ENCODE assay signal across 26 cellular contexts in the genomic region with DNA sequence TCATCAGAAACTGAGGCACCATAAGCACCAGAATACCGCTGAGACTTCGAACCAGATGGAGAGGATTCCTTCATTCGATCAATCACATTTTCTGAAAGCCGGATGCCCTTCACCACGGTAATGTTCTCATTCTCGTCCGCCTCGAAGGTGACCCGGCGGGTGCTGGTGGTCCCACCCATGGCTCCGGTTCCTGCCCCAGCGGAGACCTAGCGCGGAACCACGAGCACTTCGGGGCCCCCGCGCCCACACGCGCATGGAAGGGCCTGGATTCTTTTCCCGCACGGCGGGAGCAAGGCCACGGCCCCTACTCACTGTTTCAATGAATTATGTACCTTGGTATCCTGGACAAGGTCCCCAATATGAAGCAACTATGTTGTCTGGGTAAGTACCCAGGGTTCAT.
"Had no signal": no experiment of that assay in that cellular context is flagged by ENCODE, and none has a peak within 500 bp of the region (broad histone marks: within the 10 kb centered on the region; RNA-seq: fewer than 3 reads in every experiment).

No MANE protein-coding gene starts in this region.

- H3K9me3 Mint-ChIP-seq: dendritic cell treated with granulocyte-macrophage colony-stimulating factor and Interleukin-4, amounts not matched to agents 40 ng/mL and 50 ng/mL, for 4 days; effector memory CD8-positive, alpha-beta T cell; endodermal cell; immature natural killer cell; mesothelial cell of epicardium; naive B cell had no signal

- ATAC-seq: effector memory CD8-positive, alpha-beta T cell; foreskin keratinocyte; gastroesophageal sphincter; heart left ventricle; left cardiac atrium; left lung; left ventricle myocardium superior; lower lobe of right lung; mucosa of descending colon had no signal

- H3K79me2 ChIP-seq: hepatocyte had no signal

- H3K36me3 ChIP-seq: colonic mucosa, esophagus muscularis mucosa, gastroesophageal sphincter, heart left ventricle, left lung, lower lobe of right lung had no signal

- H3K4me1 ChIP-seq: colonic mucosa, foreskin keratinocyte, gastroesophageal sphincter, lower lobe of right lung had no signal

- H3K27ac ChIP-seq: colonic mucosa, epithelial cell of prostate, esophagus muscularis mucosa, foreskin keratinocyte, gastroesophageal sphincter, heart left ventricle, hepatocyte, left lung, lower lobe of right lung had no signal

- H3K4me3 ChIP-seq: colonic mucosa, esophagus muscularis mucosa, gastroesophageal sphincter, heart left ventricle, hepatocyte, left lung, lower lobe of right lung, mucosa of descending colon had no signal

- H2AFZ ChIP-seq: hepatocyte had no signal

- H3K4me1 Mint-ChIP-seq: endodermal cell, mesothelial cell of epicardium had no signal

- H3K27me3 ChIP-seq: colonic mucosa, foreskin keratinocyte, gastroesophageal sphincter, heart left ventricle, hepatocyte, left lung had no signal

- H3K9me3 ChIP-seq: colonic mucosa, esophagus muscularis mucosa, gastroesophageal sphincter, heart left ventricle, left lung, lower lobe of right lung, mucosa of descending colon had no signal

- FAIRE-seq: endometrium, frontal cortex, keratinocyte had no signal

- H3K36me3 Mint-ChIP-seq: immature natural killer cell, mesothelial cell of epicardium, naive B cell had no signal

- H3K27ac Mint-ChIP-seq: dendritic cell treated with granulocyte-macrophage colony-stimulating factor and Interleukin-4, amounts not matched to agents 40 ng/mL and 50 ng/mL, for 4 days; endodermal cell; immature natural killer cell; mesothelial cell of epicardium had no signal

- DNase-seq: colonic mucosa; cortex of kidney; effector CD8-positive, alpha-beta T cell; effector memory CD8-positive, alpha-beta T cell; endodermal cell; erythroblast; foreskin keratinocyte; heart left ventricle; hypothalamus; immature natural killer cell; left cardiac atrium; left lung; left ventricle myocardium superior; lower lobe of right lung; mesenchymal stem cell; mucosa of descending colon; naive B cell had no signal

- H3K4me2 ChIP-seq: hepatocyte had no signal

- H3K27me3 Mint-ChIP-seq: effector memory CD8-positive, alpha-beta T cell had no signal

- H3K4me3 Mint-ChIP-seq: dendritic cell treated with granulocyte-macrophage colony-stimulating factor and Interleukin-4, amounts not matched to agents 40 ng/mL and 50 ng/mL, for 4 days; effector memory CD8-positive, alpha-beta T cell; endodermal cell; immature natural killer cell; mesothelial cell of epicardium had no signal
